Comparison of ENCODE assay signal across 7 cellular contexts in genomic region chr2:126641294-126641693, GRCh38. TPM values are rescaled to one million over a fixed set of nuclear protein-coding genes. Genes with fewer than 3 reads are reported as not detected.
DNase-seq lines count a peak whose midpoint lies in the region; ATAC-seq and TF ChIP-seq lines count a peak whose summit lies in the region.
"Not testable (repeated sequence)": the region's sequence is repeated elsewhere in the genome, so short reads cannot be mapped to it uniquely, and the experiment has no call there.

No MANE protein-coding gene starts in this region.

- not testable (repeated sequence) for H3K4me1 Mint-ChIP-seq in type B pancreatic cell (ENCODE audit: unreplicated experiment)

- not testable (repeated sequence) for H3K9me3 Mint-ChIP-seq in type B pancreatic cell

- peak; percentile 21 for DNase-seq in activated effector memory CD4-positive, alpha-beta T cell treated with anti-CD3 and anti-CD28 coated beads, Interleukin-2, amount 50 U/mL, for 16 hours
- DNase-seq in type B pancreatic cell (ENCODE audit: extremely low spot score, unreplicated experiment): peak; percentile 15

- not testable (repeated sequence) for H3K4me3 Mint-ChIP-seq in type B pancreatic cell

- not testable (repeated sequence) for H3K27ac Mint-ChIP-seq in type B pancreatic cell

- peak; percentile 40 for ATAC-seq in GM18868 (IDR thresholded peaks at IDR 0.05; ENCODE audit: unreplicated experiment)
- ATAC-seq in GM19463 (IDR thresholded peaks at IDR 0.05; ENCODE audit: unreplicated experiment): peak; percentile 57
- peak; percentile 72 for ATAC-seq in GM21717 (IDR thresholded peaks at IDR 0.05; ENCODE audit: unreplicated experiment)
- peak; percentile 47 for ATAC-seq in HG03039 (IDR thresholded peaks at IDR 0.05; ENCODE audit: unreplicated experiment)
- ATAC-seq in HG03196 (IDR thresholded peaks at IDR 0.05; ENCODE audit: unreplicated experiment): peak; percentile 42

- TF ChIP-seq CTCF in type B pancreatic cell (conservative IDR thresholded peaks at IDR 0.05): not testable (repeated sequence)

- not testable (repeated sequence) for H3K36me3 Mint-ChIP-seq in type B pancreatic cell

- H3K27me3 Mint-ChIP-seq in type B pancreatic cell: peaks cover 26% of the 10 kb centered on the region

RNA-seq across cellular contexts. Expression of gene GYPC, which starts 14.7 kb away (rescaled TPM):
- 13.3 and 45.5 TPM in 2 replicates for total RNA-seq in type B pancreatic cell (ENCODE audit: low replicate concordance)

Comparison
In these comparisons a context has a peak if more than half of its experiments do, and no peak if none do; other contexts are left out.
1. Peak in every context shown above with its lines: DNase-seq and ATAC-seq.